In genomic region chr9:89185980-89186379, GRCh38 we compare ENCODE assay signal across 1 cellular context.
A peak's percentile ranks its signal among the peaks of the same experiment; 100 is the strongest.
TF ChIP-seq lines count a peak whose summit lies in the region.

No MANE protein-coding gene starts in this region.

TF ChIP-seq in HepG2, 621 proteins besides CTCF, POLR2A, EP300 and RAD21 (continued from another document):
- TF ChIP-seq REST (IDR thresholded peaks at IDR 0.05; ENCODE audit: borderline replicate concordance in 1 of 2, low read depth in 1 of 2, low read length in 2 of 2) (peak; percentile 70 to 95), ZNF232 (CRISPR knock-in tag; IDR thresholded peaks at IDR 0.05; ENCODE audit: borderline replicate concordance) (peak; percentile 42; the same call in 1 of the 2 replicates), ZBTB20 (CRISPR knock-in tag; IDR thresholded peaks at IDR 0.05; ENCODE audit: borderline replicate concordance, low read depth) (no peak), HOXA7 (CRISPR knock-in tag; IDR thresholded peaks at IDR 0.05) (no peak), KLF16 (CRISPR knock-in tag; IDR thresholded peaks at IDR 0.05) (no peak), ZNF251 (CRISPR knock-in tag; IDR thresholded peaks at IDR 0.05) (no peak), GABPB1 (CRISPR knock-in tag; IDR thresholded peaks at IDR 0.05) (no peak), ZBTB21 (CRISPR knock-in tag; IDR thresholded peaks at IDR 0.05) (no peak), WIZ (CRISPR knock-in tag; IDR thresholded peaks at IDR 0.05) (peak; percentile 88; the same call in 1 of the 2 replicates), ZNF800 (CRISPR knock-in tag; IDR thresholded peaks at IDR 0.05) (no peak), ZNF562 (CRISPR knock-in tag; IDR thresholded peaks at IDR 0.05; ENCODE audit: borderline replicate concordance) (no peak), EHMT2 (IDR thresholded peaks at IDR 0.05; ENCODE audit: borderline replicate concordance, low read depth, low read length) (peak; percentile 75; the same call in 1 of the 2 replicates), ZNF687 (CRISPR knock-in tag; IDR thresholded peaks at IDR 0.05) (no peak), ZNF24 (IDR thresholded peaks at IDR 0.05) (no peak), ZNF160 (CRISPR knock-in tag; IDR thresholded peaks at IDR 0.05) (no peak), MIER2 (CRISPR knock-in tag; IDR thresholded peaks at IDR 0.05) (peak; percentile 96), ISX (CRISPR knock-in tag; conservative IDR thresholded peaks at IDR 0.05) (no peak), HES4 (CRISPR knock-in tag; IDR thresholded peaks at IDR 0.05; ENCODE audit: borderline replicate concordance) (0 out of 2 replicates have a peak, but pooled peaks have one; percentile 24), ZBTB33 (CRISPR knock-in tag; IDR thresholded peaks at IDR 0.05) (no peak), YEATS2 (CRISPR knock-in tag; IDR thresholded peaks at IDR 0.05; ENCODE audit: borderline replicate concordance) (no peak)
